17 cellular contexts compared by ENCODE assay signal in the genomic region with DNA sequence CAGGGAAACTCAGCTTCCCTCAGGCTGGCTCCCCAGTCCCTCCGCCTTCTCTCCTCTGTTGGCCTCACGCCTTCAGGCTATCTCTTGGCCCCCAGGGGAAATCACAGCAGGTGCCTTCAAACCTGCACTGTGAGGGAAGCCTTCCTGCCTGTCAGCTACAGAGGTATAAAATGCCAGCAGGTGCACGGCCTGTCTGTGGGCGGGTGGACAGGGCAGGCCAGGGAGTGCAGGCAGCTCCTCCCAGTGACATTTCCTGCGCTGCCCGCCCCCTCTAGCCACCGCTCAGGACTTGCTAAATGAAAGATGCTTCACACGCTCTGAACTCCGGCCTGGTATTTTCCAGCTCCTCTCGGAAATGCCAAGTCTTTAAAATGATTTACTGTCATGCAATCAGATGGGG.
A peak's percentile ranks its signal among the peaks of the same experiment; 100 is the strongest.
DNase-seq lines count a peak whose midpoint lies in the region; ATAC-seq and TF ChIP-seq lines count a peak whose summit lies in the region.
"Had no signal": no experiment of that assay in that cellular context is flagged by ENCODE, and none has a peak within 500 bp of the region (broad histone marks: within the 10 kb centered on the region; RNA-seq: fewer than 3 reads in every experiment).

No MANE protein-coding gene starts in this region.

- no peak overlapping the region for H2AFZ ChIP-seq in GM23338

- H3K27ac ChIP-seq in GM23338 (ENCODE audit: low read depth): no peak overlapping the region
- H3K27ac ChIP-seq: adrenal gland, heart right ventricle, Peyer's patch, VCaP had no signal

- ATAC-seq in GM23338 (peak; percentile 67), omental fat pad (ENCODE audit: low FRiP score) (no peak)
- no peak for ATAC-seq in stimulated activated naive CD8-positive, alpha-beta T cell treated with anti-CD3 and anti-CD28 coated beads, Interleukin-15, Interleukin-2, amounts not matched to agents 100 U/mL and 50 U/mL, for 24 hours
- ATAC-seq: heart right ventricle had no signal

- H3K4me3 ChIP-seq in GM23338: no peak overlapping the region
- H3K4me3 ChIP-seq: adrenal gland, heart right ventricle, Peyer's patch had no signal

- H3F3A ChIP-seq in GM23338 (replicated peaks; ENCODE audit: low read depth): no peaks in the 10 kb centered on the region

- H3K27ac Mint-ChIP-seq in GM23338 (no peak overlapping the region), nephron progenitor cell (no peak overlapping the region)
- H3K27ac Mint-ChIP-seq: activated T-helper 2 cell treated with anti-CD3 and anti-CD28 coated beads, Interferon-gamma antibody, Interleukin-2, Interleukin-4, amounts not matched to agents 10 μg/mL and 5 μg/mL and 100 μg/mL, durations not matched to agents 14 hours and 24 hours and 36 hours had no signal

- H3K36me3 ChIP-seq in GM23338 (ENCODE audit: insufficient read depth): no peaks in the 10 kb centered on the region
- H3K36me3 ChIP-seq: adrenal gland, heart right ventricle, Peyer's patch had no signal

- no peak overlapping the region for H3K4me2 ChIP-seq in GM23338

- H3K9me3 Mint-ChIP-seq in GM23338: no peaks in the 10 kb centered on the region
- H3K9me3 Mint-ChIP-seq in nephron progenitor cell: no peaks in the 10 kb centered on the region
- H3K9me3 Mint-ChIP-seq: activated T-helper 2 cell treated with anti-CD3 and anti-CD28 coated beads, Interferon-gamma antibody, Interleukin-2, Interleukin-4, amounts not matched to agents 10 μg/mL and 5 μg/mL and 100 μg/mL, durations not matched to agents 14 hours and 24 hours and 36 hours had no signal

- H3K4me3 Mint-ChIP-seq in GM23338 (no peak overlapping the region), nephron progenitor cell (no peak overlapping the region)

- H3K36me3 Mint-ChIP-seq in GM23338 (ENCODE audit: low read depth): no peaks in the 10 kb centered on the region; the same call in 2 of the 3 replicates
- no peaks in the 10 kb centered on the region for H3K36me3 Mint-ChIP-seq in nephron progenitor cell (ENCODE audit: low read depth)

- no peaks in the 10 kb centered on the region for H4K20me1 ChIP-seq in GM23338 (replicated peaks; ENCODE audit: insufficient read depth)

- no peak for TF ChIP-seq CTCF in GM23338 (conservative IDR thresholded peaks at IDR 0.05; ENCODE audit: low read depth in 2 of 2)
- TF ChIP-seq CTCF in nephron progenitor cell (IDR thresholded peaks at IDR 0.05): no peak
- no peak for TF ChIP-seq CTCF in omental fat pad (IDR thresholded peaks at IDR 0.05)

- H3K27me3 ChIP-seq in GM23338 (ENCODE audit: insufficient read depth): no peaks in the 10 kb centered on the region
- H3K27me3 ChIP-seq: adrenal gland, Peyer's patch had no signal

- no peaks in the 10 kb centered on the region for H3K79me2 ChIP-seq in GM23338 (replicated peaks; ENCODE audit: insufficient read depth)

- DNase-seq in GM23338 (ENCODE audit: low spot score) (no peak), NCI-H2029 (lab: John Stamatoyannopoulos, UW) (peak; percentile 62), NCI-H69 (lab: John Stamatoyannopoulos, UW) (peak; percentile 73), nephron progenitor cell (peak; percentile 22), omental fat pad (ENCODE audit: low spot score) (no peak), cerebellar nuclear complex (lab: John Stamatoyannopoulos, UW) (no peak), iPS-NIHi11 (ENCODE audit: low spot score) (no peak)
- DNase-seq in stimulated activated naive CD8-positive, alpha-beta T cell treated with anti-CD3 and anti-CD28 coated beads, Interleukin-15, Interleukin-2, amounts not matched to agents 100 U/mL and 50 U/mL, for 24 hours: no peak
- DNase-seq: adrenal gland; caudate nucleus; effector CD4-positive, alpha-beta T cell; heart right ventricle; kidney; mesenchymal stem cell; Peyer's patch had no signal

- H3K27me3 Mint-ChIP-seq in GM23338 (ENCODE audit: insufficient read depth, low read depth, poor library complexity): peaks cover 13% of the 10 kb centered on the region
- H3K27me3 Mint-ChIP-seq in nephron progenitor cell (ENCODE audit: low read depth, poor library complexity): peaks cover 31% of the 10 kb centered on the region

- H3K4me1 Mint-ChIP-seq in GM23338: peaks cover 30% of the 10 kb centered on the region
- H3K4me1 Mint-ChIP-seq in nephron progenitor cell: peaks cover 13% of the 10 kb centered on the region

- peaks cover 12% of the 10 kb centered on the region for H3K4me1 ChIP-seq in GM23338 (ENCODE audit: insufficient read depth)
- H3K4me1 ChIP-seq: adrenal gland, heart right ventricle, Peyer's patch had no signal

- H3K9me2 ChIP-seq in GM23338 (ENCODE audit: insufficient read depth): no peaks in the 10 kb centered on the region

TF ChIP-seq in GM23338, 12 proteins besides CTCF, POLR2A, EP300 and RAD21 (continues in another document):
- TF ChIP-seq, protein P1, sequence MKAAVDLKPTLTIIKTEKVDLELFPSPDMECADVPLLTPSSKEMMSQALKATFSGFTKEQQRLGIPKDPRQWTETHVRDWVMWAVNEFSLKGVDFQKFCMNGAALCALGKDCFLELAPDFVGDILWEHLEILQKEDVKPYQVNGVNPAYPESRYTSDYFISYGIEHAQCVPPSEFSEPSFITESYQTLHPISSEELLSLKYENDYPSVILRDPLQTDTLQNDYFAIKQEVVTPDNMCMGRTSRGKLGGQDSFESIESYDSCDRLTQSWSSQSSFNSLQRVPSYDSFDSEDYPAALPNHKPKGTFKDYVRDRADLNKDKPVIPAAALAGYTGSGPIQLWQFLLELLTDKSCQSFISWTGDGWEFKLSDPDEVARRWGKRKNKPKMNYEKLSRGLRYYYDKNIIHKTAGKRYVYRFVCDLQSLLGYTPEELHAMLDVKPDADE (IDR thresholded peaks at IDR 0.05): no peak
- TF ChIP-seq JUNB (IDR thresholded peaks at IDR 0.05; ENCODE audit: unreplicated experiment) (no peak), NANOG (IDR thresholded peaks at IDR 0.05; ENCODE audit: borderline replicate concordance) (no peak), ZNF331 (CRISPR knock-in tag; IDR thresholded peaks at IDR 0.05; ENCODE audit: low read depth) (no peak), EZH2 (IDR thresholded peaks at IDR 0.05; ENCODE audit: low read depth, unreplicated experiment) (no peak)
- TF ChIP-seq, protein P2, sequence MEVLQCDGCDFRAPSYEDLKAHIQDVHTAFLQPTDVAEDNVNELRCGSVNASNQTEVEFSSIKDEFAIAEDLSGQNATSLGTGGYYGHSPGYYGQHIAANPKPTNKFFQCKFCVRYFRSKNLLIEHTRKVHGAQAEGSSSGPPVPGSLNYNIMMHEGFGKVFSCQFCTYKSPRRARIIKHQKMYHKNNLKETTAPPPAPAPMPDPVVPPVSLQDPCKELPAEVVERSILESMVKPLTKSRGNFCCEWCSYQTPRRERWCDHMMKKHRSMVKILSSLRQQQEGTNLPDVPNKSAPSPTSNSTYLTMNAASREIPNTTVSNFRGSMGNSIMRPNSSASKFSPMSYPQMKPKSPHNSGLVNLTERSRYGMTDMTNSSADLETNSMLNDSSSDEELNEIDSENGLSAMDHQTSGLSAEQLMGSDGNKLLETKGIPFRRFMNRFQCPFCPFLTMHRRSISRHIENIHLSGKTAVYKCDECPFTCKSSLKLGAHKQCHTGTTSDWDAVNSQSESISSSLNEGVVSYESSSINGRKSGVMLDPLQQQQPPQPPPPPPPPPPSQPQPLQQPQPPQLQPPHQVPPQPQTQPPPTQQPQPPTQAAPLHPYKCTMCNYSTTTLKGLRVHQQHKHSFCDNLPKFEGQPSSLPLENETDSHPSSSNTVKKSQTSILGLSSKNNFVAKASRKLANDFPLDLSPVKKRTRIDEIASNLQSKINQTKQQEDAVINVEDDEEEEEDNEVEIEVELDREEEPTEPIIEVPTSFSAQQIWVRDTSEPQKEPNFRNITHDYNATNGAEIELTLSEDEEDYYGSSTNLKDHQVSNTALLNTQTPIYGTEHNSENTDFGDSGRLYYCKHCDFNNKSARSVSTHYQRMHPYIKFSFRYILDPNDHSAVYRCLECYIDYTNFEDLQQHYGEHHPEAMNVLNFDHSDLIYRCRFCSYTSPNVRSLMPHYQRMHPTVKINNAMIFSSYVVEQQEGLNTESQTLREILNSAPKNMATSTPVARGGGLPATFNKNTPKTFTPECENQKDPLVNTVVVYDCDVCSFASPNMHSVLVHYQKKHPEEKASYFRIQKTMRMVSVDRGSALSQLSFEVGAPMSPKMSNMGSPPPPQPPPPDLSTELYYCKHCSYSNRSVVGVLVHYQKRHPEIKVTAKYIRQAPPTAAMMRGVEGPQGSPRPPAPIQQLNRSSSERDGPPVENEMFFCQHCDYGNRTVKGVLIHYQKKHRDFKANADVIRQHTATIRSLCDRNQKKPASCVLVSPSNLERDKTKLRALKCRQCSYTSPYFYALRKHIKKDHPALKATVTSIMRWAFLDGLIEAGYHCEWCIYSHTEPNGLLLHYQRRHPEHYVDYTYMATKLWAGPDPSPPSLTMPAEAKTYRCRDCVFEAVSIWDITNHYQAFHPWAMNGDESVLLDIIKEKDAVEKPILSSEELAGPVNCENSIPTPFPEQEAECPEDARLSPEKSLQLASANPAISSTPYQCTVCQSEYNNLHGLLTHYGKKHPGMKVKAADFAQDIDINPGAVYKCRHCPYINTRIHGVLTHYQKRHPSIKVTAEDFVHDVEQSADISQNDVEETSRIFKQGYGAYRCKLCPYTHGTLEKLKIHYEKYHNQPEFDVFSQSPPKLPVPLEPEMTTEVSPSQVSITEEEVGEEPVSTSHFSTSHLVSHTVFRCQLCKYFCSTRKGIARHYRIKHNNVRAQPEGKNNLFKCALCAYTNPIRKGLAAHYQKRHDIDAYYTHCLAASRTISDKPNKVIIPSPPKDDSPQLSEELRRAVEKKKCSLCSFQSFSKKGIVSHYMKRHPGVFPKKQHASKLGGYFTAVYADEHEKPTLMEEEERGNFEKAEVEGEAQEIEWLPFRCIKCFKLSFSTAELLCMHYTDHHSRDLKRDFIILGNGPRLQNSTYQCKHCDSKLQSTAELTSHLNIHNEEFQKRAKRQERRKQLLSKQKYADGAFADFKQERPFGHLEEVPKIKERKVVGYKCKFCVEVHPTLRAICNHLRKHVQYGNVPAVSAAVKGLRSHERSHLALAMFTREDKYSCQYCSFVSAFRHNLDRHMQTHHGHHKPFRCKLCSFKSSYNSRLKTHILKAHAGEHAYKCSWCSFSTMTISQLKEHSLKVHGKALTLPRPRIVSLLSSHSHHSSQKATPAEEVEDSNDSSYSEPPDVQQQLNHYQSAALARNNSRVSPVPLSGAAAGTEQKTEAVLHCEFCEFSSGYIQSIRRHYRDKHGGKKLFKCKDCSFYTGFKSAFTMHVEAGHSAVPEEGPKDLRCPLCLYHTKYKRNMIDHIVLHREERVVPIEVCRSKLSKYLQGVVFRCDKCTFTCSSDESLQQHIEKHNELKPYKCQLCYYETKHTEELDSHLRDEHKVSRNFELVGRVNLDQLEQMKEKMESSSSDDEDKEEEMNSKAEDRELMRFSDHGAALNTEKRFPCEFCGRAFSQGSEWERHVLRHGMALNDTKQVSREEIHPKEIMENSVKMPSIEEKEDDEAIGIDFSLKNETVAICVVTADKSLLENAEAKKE (CRISPR knock-in tag; IDR thresholded peaks at IDR 0.05): no peak

Comparison
In these comparisons a context has a peak if more than half of its experiments do, and no peak if none do; other contexts are left out.
1. DNase-seq: peak in NCI-H2029 (single experiment), NCI-H69 (single experiment) and nephron progenitor cell (single experiment); none in GM23338 (single experiment), omental fat pad (single experiment), cerebellar nuclear complex (0 of 2), stimulated activated naive CD8-positive, alpha-beta T cell treated with anti-CD3 and anti-CD28 coated beads, Interleukin-15, Interleukin-2, amounts not matched to agents 100 U/mL and 50 U/mL, for 24 hours (single experiment) and iPS-NIHi11 (single experiment).